ENCODE assay signal across 17 cellular contexts in genomic region chr3:57604971-57605370, GRCh38. TPM values are rescaled to one million over a fixed set of nuclear protein-coding genes. Genes with fewer than 3 reads are reported as not detected.
DNase-seq lines count a peak whose midpoint lies in the region; ATAC-seq and TF ChIP-seq lines count a peak whose summit lies in the region.
"Had no signal": no experiment of that assay in that cellular context is flagged by ENCODE, and none has a peak within 500 bp of the region (broad histone marks: within the 10 kb centered on the region; RNA-seq: fewer than 3 reads in every experiment).

No MANE protein-coding gene starts in this region.

- TF ChIP-seq CTCF in Panc1 (IDR thresholded peaks at IDR 0.05) (no peak), nephron progenitor cell (IDR thresholded peaks at IDR 0.05) (no peak), A673 (conservative IDR thresholded peaks at IDR 0.05; ENCODE audit: low read depth, low read length) (no peak)

- in situ Hi-C loops in Panc1 (cut with HindIII; ENCODE audit: low pct_unique_long_range_greater_than_20kb, low sequenced_read_pairs): no loop called here

- POLR2A ChIA-PET in Panc1 (lab: Charles Lee): no interaction called here
- POLR2A ChIA-PET in A673 (lab: Charles Lee; ENCODE audit: low non-redundant PET): no interaction called here

- H3K27ac Mint-ChIP-seq in effector memory CD8-positive, alpha-beta T cell: peak overlapping the region; percentile 46
- H3K27ac Mint-ChIP-seq in nephron progenitor cell: peak overlapping the region; percentile 42
- H3K27ac Mint-ChIP-seq: CD4-positive, CD25-positive, alpha-beta regulatory T cell had no signal

- H3K27me3 ChIP-seq in Panc1 (ENCODE audit: control insufficient read depth, insufficient read depth, low read length): no peaks in the 10 kb centered on the region
- H3K27me3 ChIP-seq in A673 (replicated peaks; ENCODE audit: insufficient read depth, low read depth, low read length, poor library complexity): no peaks in the 10 kb centered on the region
- H3K27me3 ChIP-seq: BE2C had no signal

- H3K4me1 ChIP-seq in Panc1 (ENCODE audit: control insufficient read depth, insufficient read depth, low read length) (no peaks in the 10 kb centered on the region), A673 (ENCODE audit: insufficient read depth, low read length, poor library complexity, severe bottlenecking) (no peaks in the 10 kb centered on the region)
- H3K4me1 ChIP-seq: BE2C had no signal

- H3K9me3 ChIP-seq in Panc1 (ENCODE audit: control insufficient read depth, insufficient read depth, low read depth, low read length) (no peaks in the 10 kb centered on the region), A673 (ENCODE audit: low read depth, low read length, poor library complexity, severe bottlenecking) (no peaks in the 10 kb centered on the region)
- H3K9me3 ChIP-seq: BE2C, Caco-2 had no signal

- DNase-seq in Panc1 (ENCODE audit: low read depth, low spot score) (no peak), nephron progenitor cell (no peak), A673 (ENCODE audit: low spot score) (no peak), mucosa of gallbladder (ENCODE audit: low spot score) (no peak), SKM-1 treated with dmso at 0.1 percent for 144 hours (lab: John Stamatoyannopoulos, UW; ENCODE audit: unreplicated experiment) (no peak)
- DNase-seq in effector memory CD8-positive, alpha-beta T cell: no peak
- DNase-seq: ACHN; BE2C; C1 segment of cervical spinal cord; Caco-2; CD4-positive, CD25-positive, alpha-beta regulatory T cell; CD8-positive, alpha-beta memory T cell; GDM1; GOT3; H7; IMR-90 had no signal

- ATAC-seq in Panc1: no peak
- no peak for ATAC-seq in effector memory CD8-positive, alpha-beta T cell (replicated peaks)
- ATAC-seq: HCT116 had no signal

- H3K4me3 Mint-ChIP-seq in effector memory CD8-positive, alpha-beta T cell: no peak overlapping the region
- no peak overlapping the region for H3K4me3 Mint-ChIP-seq in nephron progenitor cell

- CTCF ChIA-PET in Panc1 (lab: Charles Lee): no interaction called here
- CTCF ChIA-PET in A673 (lab: Charles Lee): no interaction called here

- H3K36me3 ChIP-seq in Panc1 (ENCODE audit: control insufficient read depth, insufficient read depth, low read length) (no peaks in the 10 kb centered on the region), A673 (ENCODE audit: insufficient read depth, low read length, poor library complexity, severe bottlenecking) (no peaks in the 10 kb centered on the region)
- H3K36me3 ChIP-seq: BE2C had no signal

- H3K9me3 Mint-ChIP-seq in effector memory CD8-positive, alpha-beta T cell: peaks cover 0 to 5% of the 10 kb centered on the region in 2 donors
- peaks cover 50% of the 10 kb centered on the region for H3K9me3 Mint-ChIP-seq in nephron progenitor cell

- peaks cover 5% of the 10 kb centered on the region for H3K36me3 Mint-ChIP-seq in effector memory CD8-positive, alpha-beta T cell (ENCODE audit: insufficient read depth)
- peaks cover 65% of the 10 kb centered on the region for H3K36me3 Mint-ChIP-seq in nephron progenitor cell (ENCODE audit: low read depth)

- H3K4me1 Mint-ChIP-seq in effector memory CD8-positive, alpha-beta T cell (ENCODE audit: low read depth in 2 of 2): no peaks in the 10 kb centered on the region
- no peaks in the 10 kb centered on the region for H3K4me1 Mint-ChIP-seq in nephron progenitor cell

- BruUV-seq in Panc1 (replicated peaks; lab: Mats Ljungman, UMichigan) (TSS peak; percentile 37), A673 (replicated peaks; lab: Mats Ljungman, UMichigan) (no TSS peak)

- intact Hi-C loops in Panc1 (cut with micrococcal nuclease; ENCODE audit: unreplicated experiment): no loop called here
- intact Hi-C loops in A673 (cut with micrococcal nuclease; ENCODE audit: unreplicated experiment): no loop called here

- no peaks in the 10 kb centered on the region for H3K27me3 Mint-ChIP-seq in effector memory CD8-positive, alpha-beta T cell
- peaks cover under 1% of the 10 kb centered on the region for H3K27me3 Mint-ChIP-seq in nephron progenitor cell (ENCODE audit: low read depth, poor library complexity)
- H3K27me3 Mint-ChIP-seq: CD4-positive, CD25-positive, alpha-beta regulatory T cell had no signal

- no peak overlapping the region for H3K27ac ChIP-seq in Panc1 (ENCODE audit: low read length)
- H3K27ac ChIP-seq in A673 (ENCODE audit: low read depth, low read length, poor library complexity, severe bottlenecking): no peak overlapping the region

- no peak overlapping the region for H3K4me3 ChIP-seq in Panc1 (ENCODE audit: low read depth in 2 of 2, low read length in 2 of 2)
- H3K4me3 ChIP-seq in A673 (ENCODE audit: low read depth, low read length, poor library complexity, severe bottlenecking): no peak overlapping the region

RNA-seq across cellular contexts. Expression of gene ARF4, which starts 7.8 kb away (rescaled TPM):
- total RNA-seq in Panc1 (2021; ENCODE audit: unreplicated experiment) (126 TPM), A673 (2021) (70.8 and 82.2 TPM in 2 replicates), mucosa of gallbladder (149 TPM)
- polyA plus RNA-seq in Panc1 (2012; ENCODE audit: insufficient read length): 140 TPM

RNA-seq across cellular contexts. Expression of gene PDE12, which starts 48.9 kb away (rescaled TPM):
- total RNA-seq in Panc1 (2021; ENCODE audit: unreplicated experiment) (22.8 TPM), A673 (2021) (12.2 and 15.3 TPM in 2 replicates), mucosa of gallbladder (24.3 TPM)
- 10.1 TPM for polyA plus RNA-seq in Panc1 (2012; ENCODE audit: insufficient read length)
